Comparison of ENCODE assay signal across 15 cellular contexts in genomic region chr15:82833283-82833682, GRCh38. TPM values are rescaled to one million over a fixed set of nuclear protein-coding genes. Genes with fewer than 3 reads are reported as not detected.
DNase-seq lines count a peak whose midpoint lies in the region; ATAC-seq and TF ChIP-seq lines count a peak whose summit lies in the region.
"Had no signal": no experiment of that assay in that cellular context is flagged by ENCODE, and none has a peak within 500 bp of the region (broad histone marks: within the 10 kb centered on the region; RNA-seq: fewer than 3 reads in every experiment).

No MANE protein-coding gene starts in this region.

- H3K4me1 ChIP-seq in endocrine pancreas (ENCODE audit: control insufficient read depth, insufficient read depth, low read length) (peaks cover 15% of the 10 kb centered on the region), gastrocnemius medialis (no peaks in the 10 kb centered on the region), Peyer's patch (no peaks in the 10 kb centered on the region)
- H3K4me1 ChIP-seq: transverse colon had no signal

- H3K27ac ChIP-seq in RWPE1, result peak overlapping the region; percentile 100
- H3K27ac ChIP-seq in gastrocnemius medialis, result peak overlapping the region in 3 of 4 donors; percentile 21 to 60 (median 50)
- no peak overlapping the region for H3K27ac ChIP-seq in Peyer's patch
- H3K27ac ChIP-seq: cardiac muscle cell, sigmoid colon, transverse colon had no signal

- POLR2A ChIA-PET in RWPE1 (lab: Yijun Ruan, JAX; ENCODE audit: low non-redundant PET), result interaction anchor here (0.8 kb wide), 1 partner anchor 293 kb away, joined by 5 read pairs; the partner anchor contains the start of gene RPS17

- H3K9ac ChIP-seq in endocrine pancreas (ENCODE audit: control insufficient read depth, insufficient read depth, low read length), result no peak overlapping the region

- DNase-seq in T-helper 2 cell treated with Interferon-gamma antibody and Interleukin-4, amounts not matched to agents 5 μg/mL and 100 μg/mL, for 36 hours (ENCODE audit: low spot score), result no peak
- DNase-seq in T-helper 2 cell (no peak), RWPE1 (ENCODE audit: low spot score) (no peak), gastrocnemius medialis (no peak), Peyer's patch (no peak)
- no peak for DNase-seq in stimulated activated naive CD4-positive, alpha-beta T cell treated with Interleukin-2 at 50 U/mL for 16 hours (lab: John Stamatoyannopoulos, UW)
- DNase-seq: NCI-H1092 treated with DMSO at 0.1 percent for 48 hours, NCI-H446, SHP77 treated with DMSO at 0.1 percent for 48 hours, sigmoid colon, transverse colon had no signal

- H3K9me3 Mint-ChIP-seq in T-helper 2 cell treated with Interferon-gamma antibody and Interleukin-4, amounts not matched to agents 5 μg/mL and 100 μg/mL, for 36 hours, result no peaks in the 10 kb centered on the region

- in situ Hi-C loops in gastrocnemius medialis (cut with MboI; ENCODE audit: low sequenced_read_pairs in 4 of 4), result no loop called here

- H3K36me3 ChIP-seq in endocrine pancreas (ENCODE audit: control insufficient read depth, insufficient read depth, low read length), result no peaks in the 10 kb centered on the region
- peaks cover 0 to 98% of the 10 kb centered on the region in 2 donors for H3K36me3 ChIP-seq in gastrocnemius medialis
- H3K36me3 ChIP-seq in Peyer's patch, result peaks cover 0 to 95% (median 4%) of the 10 kb centered on the region in 3 donors

- peaks cover 36% of the 10 kb centered on the region for H3K4me1 Mint-ChIP-seq in T-helper 2 cell treated with Interferon-gamma antibody and Interleukin-4, amounts not matched to agents 5 μg/mL and 100 μg/mL, for 36 hours (ENCODE audit: low read depth)

- peak overlapping the region; percentile 77 for H3K4me3 Mint-ChIP-seq in T-helper 2 cell treated with Interferon-gamma antibody and Interleukin-4, amounts not matched to agents 5 μg/mL and 100 μg/mL, for 36 hours

- H3K27me3 Mint-ChIP-seq in T-helper 2 cell treated with Interferon-gamma antibody and Interleukin-4, amounts not matched to agents 5 μg/mL and 100 μg/mL, for 36 hours (ENCODE audit: low read depth), result no peaks in the 10 kb centered on the region

- TF ChIP-seq CTCF in RWPE1 (conservative IDR thresholded peaks at IDR 0.05; ENCODE audit: low read depth), result no peak
- TF ChIP-seq CTCF in gastrocnemius medialis (IDR thresholded peaks at IDR 0.05 in 4 of 5, conservative IDR thresholded peaks at IDR 0.05 in 1 of 5), result no peak
- no peak for TF ChIP-seq CTCF in Peyer's patch (IDR thresholded peaks at IDR 0.05)

- TF ChIP-seq POLR2A in gastrocnemius medialis (IDR thresholded peaks at IDR 0.05) (no peak), Peyer's patch (IDR thresholded peaks at IDR 0.05) (no peak)

- H3K27ac Mint-ChIP-seq in T-helper 2 cell treated with Interferon-gamma antibody and Interleukin-4, amounts not matched to agents 5 μg/mL and 100 μg/mL, for 36 hours, result peak overlapping the region; percentile 97

- peak overlapping the region; percentile 0 for H3K4me3 ChIP-seq in endocrine pancreas (ENCODE audit: control insufficient read depth, insufficient read depth, low read length)
- H3K4me3 ChIP-seq in gastrocnemius medialis, result no peak overlapping the region
- no peak overlapping the region for H3K4me3 ChIP-seq in Peyer's patch
- H3K4me3 ChIP-seq: cardiac muscle cell, sigmoid colon, transverse colon had no signal

- peaks cover 90% of the 10 kb centered on the region for H3K36me3 Mint-ChIP-seq in T-helper 2 cell treated with Interferon-gamma antibody and Interleukin-4, amounts not matched to agents 5 μg/mL and 100 μg/mL, for 36 hours (ENCODE audit: low read depth)

- CTCF ChIA-PET in RWPE1 (lab: Yijun Ruan, JAX), result interaction anchor here (0.6 kb wide), 1 partner anchor 154 kb away, joined by 3 read pairs; no protein-coding TSS in a partner anchor

- no peak for ATAC-seq in gastrocnemius medialis
- ATAC-seq in GM21717 (IDR thresholded peaks at IDR 0.05; ENCODE audit: unreplicated experiment), result no peak

- no peaks in the 10 kb centered on the region for H3K9me3 ChIP-seq in endocrine pancreas (ENCODE audit: control insufficient read depth, low read length)
- H3K9me3 ChIP-seq in gastrocnemius medialis, result no peaks in the 10 kb centered on the region
- no peaks in the 10 kb centered on the region for H3K9me3 ChIP-seq in Peyer's patch
- H3K9me3 ChIP-seq: sigmoid colon, transverse colon had no signal

- intact Hi-C loops in gastrocnemius medialis (cut with DNase I; ENCODE audit: low total_unique reads), result no loop called here

- H3K27me3 ChIP-seq in endocrine pancreas (ENCODE audit: control insufficient read depth, insufficient read depth, low read length) (no peaks in the 10 kb centered on the region), gastrocnemius medialis (no peaks in the 10 kb centered on the region), Peyer's patch (no peaks in the 10 kb centered on the region)
- H3K27me3 ChIP-seq: cardiac muscle cell, sigmoid colon, transverse colon had no signal

RNA-seq across cellular contexts. Expression of gene WHAMM, which starts 23.9 kb away (rescaled TPM):
- total RNA-seq in gastrocnemius medialis (10 to 100 TPM; 14.1 to 22.1 (median 21.8) TPM), Peyer's patch (10 to 100 TPM in 3 of 4 donors, 1 to 10 TPM in 1; 8.6 to 16.0 (median 13.2) TPM)

RNA-seq across cellular contexts. Expression of gene FSD2, which starts 27.4 kb away (rescaled TPM):
- 10 to 100 TPM in 1 of 4 donors, 1 to 10 TPM in 3; 3.9 to 18.5 (median 6.6) TPM for total RNA-seq in gastrocnemius medialis
- total RNA-seq in Peyer's patch, result not detected
- total RNA-seq: HT1080, sigmoid colon, transverse colon had no signal

Comparison
In these comparisons a context has a peak if more than half of its experiments do, and no peak if none do; other contexts are left out.
1. H3K27ac ChIP-seq: peak in RWPE1 (single experiment) and gastrocnemius medialis (3 of 4); none in Peyer's patch (0 of 4).
2. RNA of gene FSD2, which starts 27.4 kb away (total RNA-seq): 3.9 to 18.5 TPM in gastrocnemius medialis; not detected in Peyer's patch; every median in the first group is over 4 times any median in the second.